In the genomic region with DNA sequence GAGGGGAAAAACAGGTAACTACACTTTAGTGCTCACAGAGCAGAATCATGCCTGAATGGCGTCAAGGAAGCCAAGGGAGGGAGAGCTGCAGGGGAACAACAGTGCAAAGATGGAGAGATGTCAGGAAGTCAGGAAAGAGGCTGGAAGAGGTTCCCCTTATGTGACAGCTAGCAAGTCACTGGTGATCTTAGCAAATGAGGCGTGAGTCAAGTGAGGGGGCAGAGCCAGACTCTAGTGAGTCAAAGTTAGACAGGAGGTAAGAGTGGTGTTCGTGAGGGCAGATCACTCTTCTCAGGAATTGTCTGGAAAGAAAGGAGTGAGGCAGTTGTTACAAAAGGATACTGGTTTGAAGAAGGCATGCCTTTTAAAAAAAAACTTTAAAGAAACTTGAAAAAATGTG, we compare ENCODE assay signal across 21 cellular contexts.
"Had no signal": no experiment of that assay in that cellular context is flagged by ENCODE, and none has a peak within 500 bp of the region (broad histone marks: within the 10 kb centered on the region; RNA-seq: fewer than 3 reads in every experiment).

No MANE protein-coding gene starts in this region.

- H3K9me3 Mint-ChIP-seq: activated naive CD4-positive, alpha-beta T cell treated with anti-CD3 and anti-CD28 coated beads, Interleukin-2, amount 50 U/mL, for 72 hours; activated T-cell treated with anti-CD3 and anti-CD28 coated beads, Interleukin-2, amount 50 U/mL, for 24 hours; activated T-helper 17 cell treated with anti-CD3 and anti-CD28 coated beads, Interleukin-2, amount 50 U/mL, for 72 hours; naive thymus-derived CD4-positive, alpha-beta T cell; T-cell; T-helper 2 cell treated with Interferon-gamma antibody and Interleukin-4, amounts not matched to agents 5 μg/mL and 100 μg/mL, for 36 hours had no signal

- H3K36me3 ChIP-seq: heart left ventricle had no signal

- H3K4me1 ChIP-seq: testis had no signal

- H3K27ac Mint-ChIP-seq: activated naive CD4-positive, alpha-beta T cell treated with anti-CD3 and anti-CD28 coated beads, Interleukin-2, amount 50 U/mL, for 72 hours; activated T-cell treated with anti-CD3 and anti-CD28 coated beads, Interleukin-2, amount 50 U/mL, for 24 hours; activated T-helper 17 cell treated with anti-CD3 and anti-CD28 coated beads, Interleukin-2, amount 50 U/mL, for 72 hours; endodermal cell; naive thymus-derived CD4-positive, alpha-beta T cell; progenitor cell of endocrine pancreas; T-cell; T-helper 2 cell treated with Interferon-gamma antibody and Interleukin-4, amounts not matched to agents 5 μg/mL and 100 μg/mL, for 36 hours had no signal

- H3K27ac ChIP-seq: epithelial cell of prostate, testis had no signal

- H3K27me3 ChIP-seq: heart left ventricle, testis had no signal

- H3K4me1 Mint-ChIP-seq: activated T-helper 17 cell treated with anti-CD3 and anti-CD28 coated beads, Interleukin-2, amount 50 U/mL, for 72 hours; endodermal cell; naive thymus-derived CD4-positive, alpha-beta T cell; T-cell had no signal

- DNase-seq: activated CD4-positive, alpha-beta T cell treated with anti-CD3 and anti-CD28 coated beads for 1 hour; activated CD8-positive, alpha-beta memory T cell treated with anti-CD3 and anti-CD28 coated beads, Interleukin-2, amount 50 U/mL, for 4 hours; activated T-cell treated with anti-CD3 and anti-CD28 coated beads, Interleukin-2, amount 50 U/mL, for 24 hours; cerebellar nuclear complex; cortex of kidney; endodermal cell; heart left ventricle; islet precursor cell; naive thymus-derived CD4-positive, alpha-beta T cell; retina; stimulated activated CD4-positive, alpha-beta T cell treated with anti-CD3 and anti-CD28 coated beads, Interleukin-2, amount 100 ng/mL, for 48 hours; stimulated activated naive CD4-positive, alpha-beta T cell; T-cell; testis had no signal

- H3K4me3 Mint-ChIP-seq: activated T-cell treated with anti-CD3 and anti-CD28 coated beads, Interleukin-2, amount 50 U/mL, for 24 hours; activated T-helper 17 cell treated with anti-CD3 and anti-CD28 coated beads, Interleukin-2, amount 50 U/mL, for 72 hours; endodermal cell; naive thymus-derived CD4-positive, alpha-beta T cell; T-cell; T-helper 2 cell treated with Interferon-gamma antibody and Interleukin-4, amounts not matched to agents 5 μg/mL and 100 μg/mL, for 36 hours had no signal

- FAIRE-seq: TTC549 had no signal

- H3K4me3 ChIP-seq: heart left ventricle, testis had no signal

- H3K36me3 Mint-ChIP-seq: activated naive CD4-positive, alpha-beta T cell treated with anti-CD3 and anti-CD28 coated beads, Interleukin-2, amount 50 U/mL, for 72 hours; naive thymus-derived CD4-positive, alpha-beta T cell; T-cell had no signal

- H3K9me3 ChIP-seq: heart left ventricle, testis had no signal

- ATAC-seq: activated naive CD4-positive, alpha-beta T cell treated with anti-CD3 and anti-CD28 coated beads, Interleukin-2, amount 50 U/mL, for 72 hours; activated T-helper 17 cell treated with anti-CD3 and anti-CD28 coated beads, Interleukin-2, amount 50 U/mL, for 72 hours; heart left ventricle; left lobe of liver; naive thymus-derived CD4-positive, alpha-beta T cell; T-cell had no signal
